8 cellular contexts compared by ENCODE assay signal in genomic region chrX:46573331-46573895, GRCh38. TPM values are rescaled to one million over a fixed set of nuclear protein-coding genes. Genes with fewer than 3 reads are reported as not detected.
A peak's percentile ranks its signal among the peaks of the same experiment; 100 is the strongest.
DNase-seq lines count a peak whose midpoint lies in the region; ATAC-seq and TF ChIP-seq lines count a peak whose summit lies in the region.

Gene CHST7 (plus strand): TSS chrX:46573765. CDS start chrX:46573932, 167 bp downstream.

- no TSS peak for BruUV-seq in OCI-LY7 (replicated peaks; lab: Mats Ljungman, UMichigan)

- TF ChIP-seq EP300 in suprapubic skin (IDR thresholded peaks at IDR 0.05), result no peak

- no peaks in the 10 kb centered on the region for H4K20me1 ChIP-seq in OCI-LY7 (ENCODE audit: insufficient read depth, low read length)

- H3K27ac ChIP-seq in CD8-positive, alpha-beta T cell (ENCODE audit: low read depth, low read length), result peak within 1 kb of the TSS; percentile 45
- H3K27ac ChIP-seq in OCI-LY7 (ENCODE audit: low read depth, low read length, poor library complexity, severe bottlenecking), result peak within 1 kb of the TSS; percentile 80
- H3K27ac ChIP-seq in esophagus squamous epithelium, result peak within 1 kb of the TSS; percentile 50 to 79 (median 63)
- H3K27ac ChIP-seq in suprapubic skin, result peak within 1 kb of the TSS; percentile 72

- no peaks in the 10 kb centered on the region for H3K36me3 ChIP-seq in CD8-positive, alpha-beta T cell (ENCODE audit: insufficient read depth, low read length)
- H3K36me3 ChIP-seq in OCI-LY7 (ENCODE audit: insufficient read depth, low read length) (peaks cover 5% of the 10 kb centered on the region; the same call in 1 of the 2 replicates), esophagus squamous epithelium (no peaks in the 10 kb centered on the region), suprapubic skin (no peaks in the 10 kb centered on the region)

- no peak for TF ChIP-seq CTCF in CD8-positive, alpha-beta T cell (IDR thresholded peaks at IDR 0.05)
- no peak for TF ChIP-seq CTCF in GM20000 (IDR thresholded peaks at IDR 0.05; ENCODE audit: extremely low read depth, missing control alignments)
- TF ChIP-seq CTCF in OCI-LY7 (conservative IDR thresholded peaks at IDR 0.05; ENCODE audit: low read length), result peak; percentile 70
- no peak for TF ChIP-seq CTCF in esophagus squamous epithelium (IDR thresholded peaks at IDR 0.05)
- TF ChIP-seq CTCF in suprapubic skin (IDR thresholded peaks at IDR 0.05), result no peak

- no peaks in the 10 kb centered on the region for H3K9me3 Mint-ChIP-seq in CD8-positive, alpha-beta T cell
- no peaks in the 10 kb centered on the region for H3K9me3 Mint-ChIP-seq in activated T-helper 1 cell treated with anti-CD3 and anti-CD28 coated beads, Interleukin-12 subunit alpha, Interleukin-12 subunit beta, Interleukin-2, Interleukin-4 antibody, amounts not matched to agents 30 ng/mL and 10 ng/mL and 1 ng/mL, durations not matched to agents 14 hours and 24 hours and 36 hours

- CTCF ChIA-PET in CD8-positive, alpha-beta T cell (lab: Charles Lee), result interaction anchor here (1.3 kb wide), 1 partner anchor 78 kb away, joined by 4 read pairs; no protein-coding TSS in a partner anchor
- CTCF ChIA-PET in OCI-LY7 (lab: Charles Lee; ENCODE audit: unreplicated experiment), result no interaction called here

- peak within 1 kb of the TSS; percentile 76 for H3K4me2 ChIP-seq in OCI-LY7 (ENCODE audit: low read length)

- H3K4me3 ChIP-seq in CD8-positive, alpha-beta T cell (ENCODE audit: low read depth, low read length), result peak within 1 kb of the TSS; percentile 63
- H3K4me3 ChIP-seq in OCI-LY7 (ENCODE audit: low read depth, low read length, poor library complexity, severe bottlenecking) (peak within 1 kb of the TSS; percentile 74), esophagus squamous epithelium (peak within 1 kb of the TSS; percentile 40 to 68 (median 54)), suprapubic skin (peak within 1 kb of the TSS; percentile 61)

- TF ChIP-seq POLR2A in esophagus squamous epithelium (IDR thresholded peaks at IDR 0.05) (peak in 2 of 4 donors; percentile 26 to 52), suprapubic skin (IDR thresholded peaks at IDR 0.05) (no peak)

- no peaks in the 10 kb centered on the region for H3K36me3 Mint-ChIP-seq in CD8-positive, alpha-beta T cell
- peaks cover 15% of the 10 kb centered on the region for H3K36me3 Mint-ChIP-seq in activated T-helper 1 cell treated with anti-CD3 and anti-CD28 coated beads, Interleukin-12 subunit alpha, Interleukin-12 subunit beta, Interleukin-2, Interleukin-4 antibody, amounts not matched to agents 30 ng/mL and 10 ng/mL and 1 ng/mL, durations not matched to agents 14 hours and 24 hours and 36 hours (ENCODE audit: low read depth)

- peak within 1 kb of the TSS; percentile 79 for H3K4me3 Mint-ChIP-seq in CD8-positive, alpha-beta T cell
- H3K4me3 Mint-ChIP-seq in activated T-helper 1 cell treated with anti-CD3 and anti-CD28 coated beads, Interleukin-12 subunit alpha, Interleukin-12 subunit beta, Interleukin-2, Interleukin-4 antibody, amounts not matched to agents 30 ng/mL and 10 ng/mL and 1 ng/mL, durations not matched to agents 14 hours and 24 hours and 36 hours, result peak within 1 kb of the TSS; percentile 80

- H3K4me1 Mint-ChIP-seq in CD8-positive, alpha-beta T cell (ENCODE audit: low read depth), result peaks cover 34% of the 10 kb centered on the region
- H3K4me1 Mint-ChIP-seq in activated T-helper 1 cell treated with anti-CD3 and anti-CD28 coated beads, Interleukin-12 subunit alpha, Interleukin-12 subunit beta, Interleukin-2, Interleukin-4 antibody, amounts not matched to agents 30 ng/mL and 10 ng/mL and 1 ng/mL, durations not matched to agents 14 hours and 24 hours and 36 hours (ENCODE audit: low read depth), result peaks cover 38% of the 10 kb centered on the region

- H3K9me2 ChIP-seq in OCI-LY7 (ENCODE audit: insufficient read depth, low read length), result no peaks in the 10 kb centered on the region

- H3K27ac Mint-ChIP-seq in CD8-positive, alpha-beta T cell, result peak within 1 kb of the TSS; percentile 87
- H3K27ac Mint-ChIP-seq in activated T-helper 1 cell treated with anti-CD3 and anti-CD28 coated beads, Interleukin-12 subunit alpha, Interleukin-12 subunit beta, Interleukin-2, Interleukin-4 antibody, amounts not matched to agents 30 ng/mL and 10 ng/mL and 1 ng/mL, durations not matched to agents 14 hours and 24 hours and 36 hours, result peak within 1 kb of the TSS; percentile 91

- POLR2A ChIA-PET in CD8-positive, alpha-beta T cell (lab: Charles Lee), result interaction anchor here (1.5 to 1.6 kb wide), 2 partner anchors 38 kb away, joined by 3 to 4 read pairs; no protein-coding TSS in a partner anchor
- POLR2A ChIA-PET in OCI-LY7 (lab: Charles Lee), result interaction anchor here (0.7 kb wide), 1 partner anchor 136 kb away, joined by 3 read pairs; no protein-coding TSS in a partner anchor

- peaks cover 27% of the 10 kb centered on the region for H3K4me1 ChIP-seq in CD8-positive, alpha-beta T cell (ENCODE audit: insufficient read depth, low read length)
- peaks cover 33% of the 10 kb centered on the region for H3K4me1 ChIP-seq in OCI-LY7 (ENCODE audit: insufficient read depth, low read length, poor library complexity, severe bottlenecking)
- peaks cover 0 to 41% (median 0%) of the 10 kb centered on the region in 3 donors for H3K4me1 ChIP-seq in esophagus squamous epithelium
- peaks cover 18% of the 10 kb centered on the region for H3K4me1 ChIP-seq in suprapubic skin

- no peaks in the 10 kb centered on the region for H3K27me3 ChIP-seq in CD8-positive, alpha-beta T cell (ENCODE audit: insufficient read depth, low read length)
- H3K27me3 ChIP-seq in esophagus squamous epithelium (no peaks in the 10 kb centered on the region), suprapubic skin (no peaks in the 10 kb centered on the region)

- ATAC-seq in CD8-positive, alpha-beta T cell, result peak; percentile 57

- DNase-seq in CD8-positive, alpha-beta T cell, result peak; percentile 15 to 61 (median 45)
- DNase-seq in GM20000 (ENCODE audit: low spot score) (peak; percentile 51), HUDEP-2 (lab: John Stamatoyannopoulos, UW; ENCODE audit: unreplicated experiment in 76 of 76) (peak in 65 of 76 experiments; percentile 0 to 70 (median 27)), OCI-LY7 (ENCODE audit: low spot score) (peak; percentile 77), esophagus squamous epithelium (lab: John Stamatoyannopoulos, UW) (no peak), myocyte (ENCODE audit: low read depth) (peak; percentile 69), suprapubic skin (ENCODE audit: low spot score in 2 of 2) (peak; percentile 74 to 78)
- peak; percentile 46 for DNase-seq in activated T-helper 1 cell treated with anti-CD3 and anti-CD28 coated beads, Interleukin-12 subunit alpha, Interleukin-12 subunit beta, Interleukin-2, Interleukin-4 antibody, amounts not matched to agents 30 ng/mL and 10 ng/mL and 1 ng/mL, durations not matched to agents 14 hours and 24 hours and 36 hours (ENCODE audit: low spot score)

- peak within 1 kb of the TSS; percentile 59 for H2AFZ ChIP-seq in OCI-LY7 (ENCODE audit: low read length)

- H3K27me3 Mint-ChIP-seq in CD8-positive, alpha-beta T cell (ENCODE audit: low read depth), result peaks cover 3% of the 10 kb centered on the region
- H3K27me3 Mint-ChIP-seq in activated T-helper 1 cell treated with anti-CD3 and anti-CD28 coated beads, Interleukin-12 subunit alpha, Interleukin-12 subunit beta, Interleukin-2, Interleukin-4 antibody, amounts not matched to agents 30 ng/mL and 10 ng/mL and 1 ng/mL, durations not matched to agents 14 hours and 24 hours and 36 hours (ENCODE audit: insufficient read depth), result no peaks in the 10 kb centered on the region

- no peaks in the 10 kb centered on the region for H3K9me3 ChIP-seq in CD8-positive, alpha-beta T cell (ENCODE audit: low read length)
- no peaks in the 10 kb centered on the region for H3K9me3 ChIP-seq in OCI-LY7 (ENCODE audit: low read length)
- H3K9me3 ChIP-seq in esophagus squamous epithelium, result no peaks in the 10 kb centered on the region
- no peaks in the 10 kb centered on the region for H3K9me3 ChIP-seq in suprapubic skin

- WGBS in esophagus squamous epithelium, 2 donors, result 39% methylated on average over 10 of the region's 35 CpGs; no CpG with 5 or more reads in 1 of the 2 donors
- 53% methylated on average over 15 of the region's 35 CpGs for WGBS in suprapubic skin

- intact Hi-C loops in CD8-positive, alpha-beta T cell (cut with DNase I, micrococcal nuclease), result loop anchor here (1.0 to 10.0 kb wide), 5 partner anchors 39 to 129 kb away; no protein-coding TSS in a partner anchor
- intact Hi-C loops in OCI-LY7 (cut with micrococcal nuclease; ENCODE audit: unreplicated experiment), result loop anchor here (5.0 kb wide), 1 partner anchor 184 kb away; the partner anchor contains the start of gene SLC9A7
- intact Hi-C loops in activated T-helper 1 cell treated with anti-CD3 and anti-CD28 coated beads, Interleukin-12 subunit alpha, Interleukin-12 subunit beta, Interleukin-2, Interleukin-4 antibody, amounts not matched to agents 30 ng/mL and 10 ng/mL and 1 ng/mL, durations not matched to agents 14 hours and 24 hours and 36 hours (cut with micrococcal nuclease), result loop anchor here (1.0 to 10.0 kb wide), 9 partner anchors 28 to 799 kb away; partner anchors contain the start of genes RP2, SLC9A7 and ZNF674
- intact Hi-C loops in esophagus squamous epithelium (cut with DNase I), result no loop called here

- peaks cover 8% of the 10 kb centered on the region; the same call in 1 of the 2 replicates for H3K79me2 ChIP-seq in OCI-LY7 (ENCODE audit: insufficient read depth, low read depth, low read length)

RNA-seq across cellular contexts. Expression of gene CHST7, which starts in this region (rescaled TPM):
- total RNA-seq in CD8-positive, alpha-beta T cell, result 1 to 10 TPM; 9.4 to 9.7 TPM
- total RNA-seq in OCI-LY7 (2014; rRNA removed; shearing (Covaris generic)), result 5.3 and 7.5 TPM in 2 replicates
- total RNA-seq in OCI-LY7 (2022) (2.0 and 2.8 TPM in 2 replicates), esophagus squamous epithelium (10 to 100 TPM in 1 of 4 donors, 1 to 10 TPM in 3; 1.2 to 11.8 (median 3.9) TPM), myocyte (11.8 and 13.8 TPM in 2 replicates), suprapubic skin (1 to 10 TPM; 5.8 to 7.9 (median 7.0) TPM)
- total RNA-seq in activated T-helper 1 cell treated with anti-CD3 and anti-CD28 coated beads, Interleukin-12 subunit alpha, Interleukin-12 subunit beta, Interleukin-2, Interleukin-4 antibody, amounts not matched to agents 30 ng/mL and 10 ng/mL and 1 ng/mL, durations not matched to agents 14 hours and 24 hours and 36 hours, result 5.2 and 6.2 TPM in 2 replicates
- 9.2 TPM for polyA plus RNA-seq in myocyte (2012)
